In the genomic region with DNA sequence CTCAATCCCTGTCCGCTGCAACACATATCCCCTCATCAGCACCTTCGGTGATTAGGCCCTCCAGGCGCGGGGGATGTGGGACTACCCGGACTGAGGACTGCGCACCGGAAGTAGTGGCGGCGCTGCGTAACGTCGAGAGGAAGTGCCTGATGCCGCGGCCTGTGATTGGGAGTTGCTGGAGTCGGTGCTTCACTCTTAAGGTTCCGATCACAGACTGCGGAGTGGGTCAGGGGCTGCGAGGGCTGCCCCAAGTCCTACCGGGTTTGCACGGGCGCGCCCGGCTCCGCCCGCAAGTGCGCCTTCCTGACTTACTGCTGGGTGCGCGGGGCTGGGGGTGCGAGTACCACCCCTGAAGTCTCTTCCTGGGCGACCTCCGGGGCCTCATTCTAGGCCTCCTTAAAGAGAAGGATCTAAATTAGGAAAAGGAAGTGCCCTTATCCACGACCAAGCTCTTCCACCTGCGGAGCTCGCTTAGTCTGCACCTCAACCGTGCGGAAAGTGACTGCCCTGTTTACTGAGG, we compare ENCODE assay signal across 1 cellular context.
TF ChIP-seq lines count a peak whose summit lies in the region.

ALKBH3 (plus strand) TSS at position 192 of the 520 bp plus-strand sequence. CDS start 1,822 bp downstream, outside the sequence.

TF ChIP-seq in HEK293, 187 proteins besides CTCF, POLR2A, EP300 and RAD21 (continued from another document and continues in another):
- TF ChIP-seq ZBTB44 (tag by site-specific recombination; IDR thresholded peaks at IDR 0.05) (no peak), ZNF76 (tag by site-specific recombination; IDR thresholded peaks at IDR 0.05; ENCODE audit: borderline replicate concordance, low read depth) (peak; percentile 71; the same call in 1 of the 2 replicates), ZBTB26 (tag by site-specific recombination; optimal IDR thresholded peaks at IDR 0.05) (peak; percentile 49), ZFP37 (tag by site-specific recombination; IDR thresholded peaks at IDR 0.05) (peak; percentile 92), REST (tag by site-specific recombination; IDR thresholded peaks at IDR 0.05) (0 out of 2 replicates have a peak, but pooled peaks have one; percentile 37), SCRT2 (tag by site-specific recombination; IDR thresholded peaks at IDR 0.05) (peak; percentile 40; the same call in 1 of the 2 replicates), SALL2 (tag by site-specific recombination; IDR thresholded peaks at IDR 0.05; ENCODE audit: borderline replicate concordance) (peak; percentile 96), ZNF2 (tag by site-specific recombination; IDR thresholded peaks at IDR 0.05) (peak; percentile 94), ZSCAN5A (tag by site-specific recombination; IDR thresholded peaks at IDR 0.05) (peak; percentile 17; the same call in 1 of the 2 replicates), PATZ1 (tag by site-specific recombination; IDR thresholded peaks at IDR 0.05) (peak; percentile 53; the same call in 1 of the 2 replicates), TRIM28 (IDR thresholded peaks at IDR 0.05; ENCODE audit: borderline replicate concordance, low read length) (peak; percentile 88; the same call in 1 of the 2 replicates), ZNF174 (tag by site-specific recombination; IDR thresholded peaks at IDR 0.05) (no peak), ZNF777 (tag by site-specific recombination; IDR thresholded peaks at IDR 0.05; ENCODE audit: borderline replicate concordance) (0 out of 2 replicates have a peak, but pooled peaks have one; percentile 65), ZFHX2 (tag by site-specific recombination; conservative IDR thresholded peaks at IDR 0.05) (0 out of 2 replicates have a peak, but pooled peaks have one; percentile 9), ZNF391 (tag by site-specific recombination; IDR thresholded peaks at IDR 0.05; ENCODE audit: borderline replicate concordance, low read depth) (peak; percentile 96), ZNF449 (tag by site-specific recombination; IDR thresholded peaks at IDR 0.05) (no peak), ZNF350 (tag by site-specific recombination; IDR thresholded peaks at IDR 0.05) (0 out of 2 replicates have a peak, but pooled peaks have one; percentile 37), SCRT1 (tag by site-specific recombination; IDR thresholded peaks at IDR 0.05; ENCODE audit: borderline replicate concordance) (no peak), ZNF223 (tag by site-specific recombination; IDR thresholded peaks at IDR 0.05) (no peak), SP2 (tag by site-specific recombination; IDR thresholded peaks at IDR 0.05) (peak; percentile 91), SP7 (tag by site-specific recombination; IDR thresholded peaks at IDR 0.05) (peak; percentile 82), ZNF600 (tag by site-specific recombination; IDR thresholded peaks at IDR 0.05) (no peak; the same call in 1 of the 2 replicates)
- TF ChIP-seq, protein P1, sequence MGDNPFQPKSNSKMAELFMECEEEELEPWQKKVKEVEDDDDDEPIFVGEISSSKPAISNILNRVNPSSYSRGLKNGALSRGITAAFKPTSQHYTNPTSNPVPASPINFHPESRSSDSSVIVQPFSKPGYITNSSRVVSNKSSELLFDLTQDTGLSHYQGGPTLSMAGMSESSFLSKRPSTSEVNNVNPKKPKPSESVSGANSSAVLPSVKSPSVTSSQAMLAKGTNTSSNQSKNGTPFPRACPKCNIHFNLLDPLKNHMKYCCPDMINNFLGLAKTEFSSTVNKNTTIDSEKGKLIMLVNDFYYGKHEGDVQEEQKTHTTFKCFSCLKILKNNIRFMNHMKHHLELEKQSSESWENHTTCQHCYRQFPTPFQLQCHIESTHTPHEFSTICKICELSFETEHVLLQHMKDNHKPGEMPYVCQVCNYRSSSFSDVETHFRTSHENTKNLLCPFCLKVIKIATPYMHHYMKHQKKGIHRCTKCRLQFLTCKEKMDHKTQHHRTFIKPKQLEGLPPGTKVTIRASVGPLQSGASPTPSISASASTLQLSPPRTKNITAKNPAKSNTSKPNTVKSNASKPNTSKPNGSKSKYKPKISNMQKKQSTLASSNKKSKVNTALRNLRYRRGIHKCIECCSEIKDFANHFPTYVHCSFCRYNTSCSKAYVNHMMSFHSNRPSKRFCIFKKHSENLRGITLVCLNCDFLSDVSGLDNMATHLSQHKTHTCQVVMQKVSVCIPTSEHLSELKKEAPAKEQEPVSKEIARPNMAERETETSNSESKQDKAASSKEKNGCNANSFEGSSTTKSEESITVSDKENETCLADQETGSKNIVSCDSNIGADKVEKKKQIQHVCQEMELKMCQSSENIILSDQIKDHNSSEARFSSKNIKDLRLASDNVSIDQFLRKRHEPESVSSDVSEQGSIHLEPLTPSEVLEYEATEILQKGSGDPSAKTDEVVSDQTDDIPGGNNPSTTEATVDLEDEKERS (tag by site-specific recombination; IDR thresholded peaks at IDR 0.05), result 0 out of 2 replicates have a peak, but pooled peaks have one; percentile 54
- TF ChIP-seq, protein P2, sequence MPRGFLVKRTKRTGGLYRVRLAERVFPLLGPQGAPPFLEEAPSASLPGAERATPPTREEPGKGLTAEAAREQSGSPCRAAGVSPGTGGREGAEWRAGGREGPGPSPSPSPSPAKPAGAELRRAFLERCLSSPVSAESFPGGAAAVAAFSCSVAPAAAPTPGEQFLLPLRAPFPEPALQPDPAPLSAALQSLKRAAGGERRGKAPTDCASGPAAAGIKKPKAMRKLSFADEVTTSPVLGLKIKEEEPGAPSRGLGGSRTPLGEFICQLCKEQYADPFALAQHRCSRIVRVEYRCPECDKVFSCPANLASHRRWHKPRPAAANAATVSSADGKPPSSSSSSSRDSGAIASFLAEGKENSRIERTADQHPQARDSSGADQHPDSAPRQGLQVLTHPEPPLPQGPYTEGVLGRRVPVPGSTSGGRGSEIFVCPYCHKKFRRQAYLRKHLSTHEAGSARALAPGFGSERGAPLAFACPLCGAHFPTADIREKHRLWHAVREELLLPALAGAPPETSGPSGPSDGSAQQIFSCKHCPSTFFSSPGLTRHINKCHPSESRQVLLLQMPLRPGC (tag by site-specific recombination; IDR thresholded peaks at IDR 0.05), result peak; percentile 77; the same call in 1 of the 2 replicates
- TF ChIP-seq, protein P3, sequence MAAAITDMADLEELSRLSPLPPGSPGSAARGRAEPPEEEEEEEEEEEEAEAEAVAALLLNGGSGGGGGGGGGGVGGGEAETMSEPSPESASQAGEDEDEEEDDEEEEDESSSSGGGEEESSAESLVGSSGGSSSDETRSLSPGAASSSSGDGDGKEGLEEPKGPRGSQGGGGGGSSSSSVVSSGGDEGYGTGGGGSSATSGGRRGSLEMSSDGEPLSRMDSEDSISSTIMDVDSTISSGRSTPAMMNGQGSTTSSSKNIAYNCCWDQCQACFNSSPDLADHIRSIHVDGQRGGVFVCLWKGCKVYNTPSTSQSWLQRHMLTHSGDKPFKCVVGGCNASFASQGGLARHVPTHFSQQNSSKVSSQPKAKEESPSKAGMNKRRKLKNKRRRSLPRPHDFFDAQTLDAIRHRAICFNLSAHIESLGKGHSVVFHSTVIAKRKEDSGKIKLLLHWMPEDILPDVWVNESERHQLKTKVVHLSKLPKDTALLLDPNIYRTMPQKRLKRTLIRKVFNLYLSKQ (tag by site-specific recombination; IDR thresholded peaks at IDR 0.05; ENCODE audit: borderline replicate concordance), result 0 out of 2 replicates have a peak, but pooled peaks have one; percentile 37
- TF ChIP-seq, protein P4, sequence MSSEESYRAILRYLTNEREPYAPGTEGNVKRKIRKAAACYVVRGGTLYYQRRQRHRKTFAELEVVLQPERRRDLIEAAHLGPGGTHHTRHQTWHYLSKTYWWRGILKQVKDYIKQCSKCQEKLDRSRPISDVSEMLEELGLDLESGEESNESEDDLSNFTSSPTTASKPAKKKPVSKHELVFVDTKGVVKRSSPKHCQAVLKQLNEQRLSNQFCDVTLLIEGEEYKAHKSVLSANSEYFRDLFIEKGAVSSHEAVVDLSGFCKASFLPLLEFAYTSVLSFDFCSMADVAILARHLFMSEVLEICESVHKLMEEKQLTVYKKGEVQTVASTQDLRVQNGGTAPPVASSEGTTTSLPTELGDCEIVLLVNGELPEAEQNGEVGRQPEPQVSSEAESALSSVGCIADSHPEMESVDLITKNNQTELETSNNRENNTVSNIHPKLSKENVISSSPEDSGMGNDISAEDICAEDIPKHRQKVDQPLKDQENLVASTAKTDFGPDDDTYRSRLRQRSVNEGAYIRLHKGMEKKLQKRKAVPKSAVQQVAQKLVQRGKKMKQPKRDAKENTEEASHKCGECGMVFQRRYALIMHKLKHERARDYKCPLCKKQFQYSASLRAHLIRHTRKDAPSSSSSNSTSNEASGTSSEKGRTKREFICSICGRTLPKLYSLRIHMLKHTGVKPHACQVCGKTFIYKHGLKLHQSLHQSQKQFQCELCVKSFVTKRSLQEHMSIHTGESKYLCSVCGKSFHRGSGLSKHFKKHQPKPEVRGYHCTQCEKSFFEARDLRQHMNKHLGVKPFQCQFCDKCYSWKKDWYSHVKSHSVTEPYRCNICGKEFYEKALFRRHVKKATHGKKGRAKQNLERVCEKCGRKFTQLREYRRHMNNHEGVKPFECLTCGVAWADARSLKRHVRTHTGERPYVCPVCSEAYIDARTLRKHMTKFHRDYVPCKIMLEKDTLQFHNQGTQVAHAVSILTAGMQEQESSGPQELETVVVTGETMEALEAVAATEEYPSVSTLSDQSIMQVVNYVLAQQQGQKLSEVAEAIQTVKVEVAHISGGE (tag by site-specific recombination; conservative IDR thresholded peaks at IDR 0.05; ENCODE audit: low read depth), result peak; percentile 100
